ENCODE assay signal across 23 cellular contexts in the genomic region with DNA sequence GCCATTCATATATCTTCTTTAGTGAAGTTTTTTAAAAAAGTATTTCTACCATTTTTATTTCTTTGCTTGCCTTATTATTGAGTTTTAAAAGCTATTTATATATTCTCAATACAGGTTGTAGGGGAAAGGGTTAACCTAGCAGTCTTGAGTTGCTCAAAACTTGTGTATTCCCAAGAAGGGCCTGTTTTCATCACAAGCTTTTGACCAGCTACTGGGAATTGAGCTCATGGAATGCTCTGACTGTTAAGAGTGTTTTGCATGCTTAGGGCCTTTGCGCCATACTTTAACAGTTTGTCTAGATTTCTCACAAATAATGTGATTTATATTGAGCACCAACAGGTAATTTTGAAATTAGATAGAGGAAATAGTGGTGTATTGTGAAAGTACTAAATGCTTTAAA.
"Had no signal": no experiment of that assay in that cellular context is flagged by ENCODE, and none has a peak within 500 bp of the region (broad histone marks: within the 10 kb centered on the region; RNA-seq: fewer than 3 reads in every experiment).

No MANE protein-coding gene starts in this region.

- H3K27me3 ChIP-seq: ascending aorta, body of pancreas, Peyer's patch had no signal

- H3K9me3 ChIP-seq: ascending aorta, body of pancreas, Peyer's patch had no signal

- H3K4me3 ChIP-seq: ascending aorta, body of pancreas, Peyer's patch had no signal

- H3K4me1 ChIP-seq: ascending aorta, body of pancreas, Peyer's patch had no signal

- H3K36me3 ChIP-seq: ascending aorta, Peyer's patch had no signal

- ATAC-seq: activated CD8-positive, alpha-beta T cell treated with anti-CD3 and anti-CD28 coated beads, Interleukin-2, amount 10 ng/mL, durations not matched to agents 7 days and 5 days; activated naive CD8-positive, alpha-beta T cell treated with anti-CD3 and anti-CD28 coated beads, Interleukin-2, amount 50 U/mL, for 24 hours; body of pancreas had no signal

- H3K27ac ChIP-seq: ascending aorta, body of pancreas, Peyer's patch, RWPE1 had no signal

- DNase-seq: activated CD4-positive, alpha-beta T cell treated with anti-CD3 and anti-CD28 coated beads for 48 hours; activated CD4-positive, alpha-beta T cell treated with anti-CD3 and anti-CD28 coated beads, Interleukin-2, amount 50 U/mL, for 4 hours; activated CD4-positive, CD25-positive, alpha-beta regulatory T cell treated with anti-CD3 and anti-CD28 coated beads, Interleukin-2, amount 50 U/mL, for 72 hours; activated CD8-positive, alpha-beta memory T cell treated with anti-CD3 and anti-CD28 coated beads, Interleukin-2, amount 50 U/mL, for 48 hours; activated CD8-positive, alpha-beta T cell treated with anti-CD3 and anti-CD28 coated beads, Interleukin-2, amount 10 ng/mL, durations not matched to agents 7 days and 5 days; activated naive CD4-positive, alpha-beta T cell; activated naive CD8-positive, alpha-beta T cell treated with anti-CD3 and anti-CD28 coated beads, Interleukin-2, amount 50 U/mL, for 24 hours; activated T-cell treated with anti-CD3 and anti-CD28 coated beads, Interleukin-2, amount 50 U/mL, for 1 hour; amniotic stem cell; body of pancreas; NCI-H1048; NCI-H146; NCI-H187 treated with DMSO at 0.1 percent for 48 hours; NCI-H2081 treated with DMSO at 0.1 percent for 48 hours; NCI-H2171; NCI-H226; NCI-H774; NK-92 treated with Interleukin-12 subunit alpha and Interleukin-12 subunit beta, amount 100 ng/mL, for 24 hours; Peyer's patch; SHP77 had no signal

- FAIRE-seq: bronchial epithelial cell had no signal
